ENCODE assay signal across 31 cellular contexts in the genomic region with DNA sequence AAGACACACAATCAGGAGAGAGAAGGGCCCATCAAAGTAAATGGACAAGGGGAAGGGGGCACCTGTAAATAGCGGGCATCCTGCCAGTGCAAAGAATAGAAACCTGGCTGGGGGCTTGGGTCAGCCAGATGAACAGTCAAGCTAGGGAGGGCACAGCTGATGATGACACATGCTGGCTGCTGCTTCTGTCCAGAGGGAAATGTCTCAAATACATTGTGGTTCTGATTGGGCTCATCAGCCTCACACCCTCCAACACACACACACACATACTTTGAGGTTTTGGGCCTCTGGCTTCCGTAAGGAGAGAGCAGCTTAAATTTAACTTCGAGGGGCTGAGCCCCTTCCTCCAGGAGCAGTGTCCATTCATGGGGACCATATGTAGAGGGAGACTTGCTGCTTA. TPM values are rescaled to one million over a fixed set of nuclear protein-coding genes. Genes with fewer than 3 reads are reported as not detected.
"Had no signal": no experiment of that assay in that cellular context is flagged by ENCODE, and none has a peak within 500 bp of the region (broad histone marks: within the 10 kb centered on the region; RNA-seq: fewer than 3 reads in every experiment).

No MANE protein-coding gene starts in this region.

- H3K4me3 Mint-ChIP-seq: activated CD4-positive, alpha-beta memory T cell treated with anti-CD3 and anti-CD28 coated beads, Interleukin-2, amount 10 ng/mL, durations not matched to agents 7 days and 5 days; activated CD4-positive, alpha-beta T cell treated with anti-CD3 and anti-CD28 coated beads for 36 hours; activated naive CD4-positive, alpha-beta T cell treated with anti-CD3 and anti-CD28 coated beads, Interleukin-2, amount 10 ng/mL, durations not matched to agents 7 days and 5 days; activated naive CD8-positive, alpha-beta T cell treated with anti-CD3 and anti-CD28 coated beads for 36 hours; activated T-helper 17 cell treated with anti-CD3 and anti-CD28 coated beads, Interleukin-2, amount 50 U/mL, for 72 hours had no signal

- H3K9me2 ChIP-seq: SK-N-SH had no signal

- H3K4me1 Mint-ChIP-seq: activated CD4-positive, alpha-beta memory T cell treated with anti-CD3 and anti-CD28 coated beads, Interleukin-2, amount 10 ng/mL, durations not matched to agents 7 days and 5 days; activated CD4-positive, alpha-beta T cell treated with anti-CD3 and anti-CD28 coated beads for 36 hours; activated naive CD4-positive, alpha-beta T cell treated with anti-CD3 and anti-CD28 coated beads, Interleukin-2, amount 10 ng/mL, durations not matched to agents 7 days and 5 days; activated naive CD8-positive, alpha-beta T cell treated with anti-CD3 and anti-CD28 coated beads for 36 hours; activated T-helper 17 cell treated with anti-CD3 and anti-CD28 coated beads, Interleukin-2, amount 50 U/mL, for 72 hours had no signal

- H3K27me3 Mint-ChIP-seq: activated CD4-positive, alpha-beta memory T cell treated with anti-CD3 and anti-CD28 coated beads, Interleukin-2, amount 10 ng/mL, durations not matched to agents 7 days and 5 days; activated CD4-positive, alpha-beta T cell treated with anti-CD3 and anti-CD28 coated beads for 36 hours had no signal

- H3K27ac Mint-ChIP-seq: activated CD4-positive, alpha-beta memory T cell treated with anti-CD3 and anti-CD28 coated beads, Interleukin-2, amount 10 ng/mL, durations not matched to agents 7 days and 5 days; activated CD4-positive, alpha-beta T cell treated with anti-CD3 and anti-CD28 coated beads for 36 hours; activated naive CD4-positive, alpha-beta T cell treated with anti-CD3 and anti-CD28 coated beads, Interleukin-2, amount 10 ng/mL, durations not matched to agents 7 days and 5 days; activated naive CD8-positive, alpha-beta T cell treated with anti-CD3 and anti-CD28 coated beads for 36 hours; activated T-helper 17 cell treated with anti-CD3 and anti-CD28 coated beads, Interleukin-2, amount 50 U/mL, for 72 hours had no signal

- H3K9me3 Mint-ChIP-seq: activated T-helper 17 cell treated with anti-CD3 and anti-CD28 coated beads, Interleukin-2, amount 50 U/mL, for 72 hours had no signal

- H3K36me3 Mint-ChIP-seq: activated naive CD4-positive, alpha-beta T cell treated with anti-CD3 and anti-CD28 coated beads, Interleukin-2, amount 10 ng/mL, durations not matched to agents 7 days and 5 days; activated naive CD8-positive, alpha-beta T cell treated with anti-CD3 and anti-CD28 coated beads for 36 hours had no signal

- H3K27ac ChIP-seq: KMS-11, RWPE1, SJCRH30 had no signal

- H3K9ac ChIP-seq: KMS-11, SK-N-SH had no signal

- H3K4me1 ChIP-seq: SJCRH30 had no signal

- H3K4me2 ChIP-seq: KMS-11, SK-N-SH had no signal

- H3K9me3 ChIP-seq: SJCRH30, SK-N-SH had no signal

- H3K4me3 ChIP-seq: SJCRH30 had no signal

- H3K27me3 ChIP-seq: SJCRH30 had no signal

- DNase-seq: activated CD4-positive, alpha-beta memory T cell treated with anti-CD3 and anti-CD28 coated beads, Interleukin-2, amount 10 ng/mL, durations not matched to agents 7 days and 5 days; activated CD4-positive, alpha-beta T cell treated with anti-CD3 and anti-CD28 coated beads for 36 hours; activated CD4-positive, alpha-beta T cell treated with anti-CD3 and anti-CD28 coated beads, Interleukin-2, amount 50 U/mL, for 1 hour; activated gamma-delta T cell; activated naive CD4-positive, alpha-beta T cell treated with anti-CD3 and anti-CD28 coated beads, Interleukin-2, amount 10 ng/mL, durations not matched to agents 7 days and 5 days; activated naive CD8-positive, alpha-beta T cell treated with anti-CD3 and anti-CD28 coated beads for 36 hours; activated T-cell treated with anti-CD3 and anti-CD28 coated beads for 4 hours; activated T-cell treated with anti-CD3 and anti-CD28 coated beads, Interleukin-2, amount 50 U/mL, for 48 hours; MM.1S; NCI-H1105; NCI-H1436; NCI-H187; NCI-H2081 treated with DMSO at 0.1 percent for 48 hours; NCI-H226; NCI-H526; NCI-H774; NK-92 treated with Interleukin-12 subunit alpha and Interleukin-12 subunit beta, amount 100 ng/mL, for 24 hours; OCI-M1; Right ventricle myocardium superior; SJCRH30; T-helper 1 cell; WERI-Rb-1 had no signal

- H3K36me3 ChIP-seq: SJCRH30, WERI-Rb-1 had no signal

RNA-seq across cellular contexts. Expression of gene SPATA31E1, which starts 27.6 kb away (rescaled TPM):
- total RNA-seq: activated CD4-positive, alpha-beta memory T cell treated with anti-CD3 and anti-CD28 coated beads, Interleukin-2, amount 10 ng/mL, durations not matched to agents 7 days and 5 days; activated CD4-positive, alpha-beta T cell treated with anti-CD3 and anti-CD28 coated beads for 36 hours; activated CD8-positive, alpha-beta memory T cell treated with anti-CD3 and anti-CD28 coated beads for 36 hours; activated naive CD8-positive, alpha-beta T cell treated with anti-CD3 and anti-CD28 coated beads for 36 hours; activated T-helper 17 cell treated with anti-CD3 and anti-CD28 coated beads, Interleukin-2, amount 50 U/mL, for 72 hours; cardiac septum; NCI-H460; Right ventricle myocardium superior; SJCRH30; T-helper 2 cell treated with Interferon-gamma antibody and Interleukin-4, amounts not matched to agents 100 ng/mL and 5 ng/mL, for 36 hours had no signal
- polyA plus RNA-seq: adipose tissue, SK-N-SH had no signal
